In genomic region chr13:87384099-87384498, GRCh38 we compare ENCODE assay signal across 28 cellular contexts.
"Had no signal": no experiment of that assay in that cellular context is flagged by ENCODE, and none has a peak within 500 bp of the region (broad histone marks: within the 10 kb centered on the region; RNA-seq: fewer than 3 reads in every experiment).

No MANE protein-coding gene starts in this region.

- H3K36me3 Mint-ChIP-seq: stimulated activated effector memory CD8-positive, alpha-beta T cell treated with anti-CD3 and anti-CD28 coated beads, Interleukin-12 subunit alpha, Interleukin-12 subunit beta, amount 100 ng/mL, for 72 hours; stimulated activated memory B cell treated with anti-CD40 and anti-IgM and Interleukin-4, amounts not matched to agents 10 μg/mL and 1 μg/mL and 100 μg/mL, for 72 hours; stimulated activated naive B cell treated with anti-CD40 and anti-IgM and Interleukin-4, amounts not matched to agents 10 μg/mL and 1 μg/mL and 100 μg/mL, for 72 hours; type B pancreatic cell had no signal

- H3K27me3 Mint-ChIP-seq: stimulated activated memory B cell treated with anti-CD40 and anti-IgM and Interleukin-4, amounts not matched to agents 10 μg/mL and 1 μg/mL and 100 μg/mL, for 72 hours; stimulated activated naive B cell treated with anti-CD40 and anti-IgM and Interleukin-4, amounts not matched to agents 10 μg/mL and 1 μg/mL and 100 μg/mL, for 72 hours; stimulated activated naive CD8-positive, alpha-beta T cell treated with anti-CD3 and anti-CD28 coated beads, Interleukin-15, amount 100 ng/mL, for 72 hours; stimulated activated naive CD8-positive, alpha-beta T cell treated with anti-CD3 and anti-CD28 coated beads, Interleukin-15, Interleukin-2, amounts not matched to agents 100 ng/mL and 50 ng/mL, for 24 hours; type B pancreatic cell had no signal

- H3K4me1 Mint-ChIP-seq: stimulated activated effector memory CD8-positive, alpha-beta T cell treated with anti-CD3 and anti-CD28 coated beads, Interleukin-12 subunit alpha, Interleukin-12 subunit beta, amount 100 ng/mL, for 72 hours; stimulated activated memory B cell treated with anti-CD40 and anti-IgM and Interleukin-4, amounts not matched to agents 10 μg/mL and 1 μg/mL and 100 μg/mL, for 72 hours; stimulated activated naive B cell treated with anti-CD40 and anti-IgM and Interleukin-4, amounts not matched to agents 10 μg/mL and 1 μg/mL and 100 μg/mL, for 72 hours; stimulated activated naive CD8-positive, alpha-beta T cell treated with anti-CD3 and anti-CD28 coated beads, Interleukin-15, amount 100 ng/mL, for 72 hours had no signal

- H3K9me3 ChIP-seq: stomach, suprapubic skin, testis, thoracic aorta, thyroid gland, tibial artery, tibial nerve, transverse colon, upper lobe of left lung, upper lobe of right lung, uterus, vagina had no signal

- H3K4me3 ChIP-seq: stomach, suprapubic skin, testis, thoracic aorta, thyroid gland, tibial artery, tibial nerve, transverse colon, upper lobe of left lung, upper lobe of right lung, uterus, vagina had no signal

- H3K9me3 Mint-ChIP-seq: type B pancreatic cell had no signal

- H3K36me3 ChIP-seq: stomach, suprapubic skin, thoracic aorta, thyroid gland, tibial artery, tibial nerve, transverse colon, upper lobe of left lung, upper lobe of right lung, uterus, vagina had no signal

- H3K27ac Mint-ChIP-seq: stimulated activated effector memory CD8-positive, alpha-beta T cell treated with anti-CD3 and anti-CD28 coated beads, Interleukin-12 subunit alpha, Interleukin-12 subunit beta, amount 100 ng/mL, for 72 hours; stimulated activated memory B cell treated with anti-CD40 and anti-IgM and Interleukin-4, amounts not matched to agents 10 μg/mL and 1 μg/mL and 100 μg/mL, for 72 hours; stimulated activated naive B cell treated with anti-CD40 and anti-IgM and Interleukin-4, amounts not matched to agents 10 μg/mL and 1 μg/mL and 100 μg/mL, for 72 hours; stimulated activated naive CD8-positive, alpha-beta T cell treated with anti-CD3 and anti-CD28 coated beads, Interleukin-15, amount 100 ng/mL, for 72 hours; stimulated activated naive CD8-positive, alpha-beta T cell treated with anti-CD3 and anti-CD28 coated beads, Interleukin-15, Interleukin-2, amounts not matched to agents 100 ng/mL and 50 ng/mL, for 24 hours; type B pancreatic cell had no signal

- DNase-seq: stimulated activated CD4-positive, alpha-beta T cell treated with anti-CD3 and anti-CD28 coated beads, Interleukin-2, amount 100 ng/mL, for 48 hours; stimulated activated CD4-positive, alpha-beta T cell treated with anti-CD3 and anti-CD28 coated beads, Interleukin-4, amount 100 ng/mL, for 1 hour; stimulated activated CD4-positive, alpha-beta T cell treated with anti-CD3 and anti-CD28 coated beads, Interleukin-4, amount 100 ng/mL, for 24 hours; stimulated activated CD4-positive, alpha-beta T cell treated with anti-CD3 and anti-CD28 coated beads, Interleukin-4, amount 100 ng/mL, for 4 hours; stimulated activated CD8-positive, alpha-beta memory T cell treated with anti-CD3 and anti-CD28 coated beads, Interleukin-4, amount 100 ng/mL, for 48 hours; stimulated activated naive B cell treated with anti-CD40 and anti-IgM and Interleukin-4, amounts not matched to agents 10 μg/mL and 1 μg/mL and 100 μg/mL, for 72 hours; stimulated activated naive CD4-positive, alpha-beta T cell; stimulated activated naive CD4-positive, alpha-beta T cell treated with Interleukin-2 at 50 U/mL for 16 hours; stimulated activated naive CD8-positive, alpha-beta T cell treated with anti-CD3 and anti-CD28 coated beads, Interleukin-15, amount 100 ng/mL, for 72 hours; stimulated activated naive CD8-positive, alpha-beta T cell treated with anti-CD3 and anti-CD28 coated beads, Interleukin-15, Interleukin-2, amounts not matched to agents 100 U/mL and 50 U/mL, for 24 hours; stomach; substantia nigra; testis; thyroid gland; tibial artery; transverse colon; trophoblast cell; upper lobe of left lung; upper lobe of right lung; uterus had no signal

- H3K4me3 Mint-ChIP-seq: stimulated activated effector memory CD8-positive, alpha-beta T cell treated with anti-CD3 and anti-CD28 coated beads, Interleukin-12 subunit alpha, Interleukin-12 subunit beta, amount 100 ng/mL, for 72 hours; stimulated activated memory B cell treated with anti-CD40 and anti-IgM and Interleukin-4, amounts not matched to agents 10 μg/mL and 1 μg/mL and 100 μg/mL, for 72 hours; stimulated activated naive B cell treated with anti-CD40 and anti-IgM and Interleukin-4, amounts not matched to agents 10 μg/mL and 1 μg/mL and 100 μg/mL, for 72 hours; stimulated activated naive CD8-positive, alpha-beta T cell treated with anti-CD3 and anti-CD28 coated beads, Interleukin-15, amount 100 ng/mL, for 72 hours; stimulated activated naive CD8-positive, alpha-beta T cell treated with anti-CD3 and anti-CD28 coated beads, Interleukin-15, Interleukin-2, amounts not matched to agents 100 ng/mL and 50 ng/mL, for 24 hours; type B pancreatic cell had no signal

- H3K4me1 ChIP-seq: stomach, suprapubic skin, testis, thyroid gland, tibial artery, tibial nerve, transverse colon, upper lobe of left lung, upper lobe of right lung, uterus, vagina had no signal

- ATAC-seq: stimulated activated effector memory CD8-positive, alpha-beta T cell treated with anti-CD3 and anti-CD28 coated beads, Interleukin-12 subunit alpha, Interleukin-12 subunit beta, amount 100 ng/mL, for 72 hours; stimulated activated memory B cell treated with anti-CD40 and anti-IgM and Interleukin-4, amounts not matched to agents 10 μg/mL and 1 μg/mL and 100 μg/mL, for 72 hours; stimulated activated naive B cell treated with anti-CD40 and anti-IgM and Interleukin-4, amounts not matched to agents 10 μg/mL and 1 μg/mL and 100 μg/mL, for 72 hours; stimulated activated naive CD8-positive, alpha-beta T cell treated with anti-CD3 and anti-CD28 coated beads, Interleukin-15, amount 100 ng/mL, for 72 hours; stimulated activated naive CD8-positive, alpha-beta T cell treated with anti-CD3 and anti-CD28 coated beads, Interleukin-15, Interleukin-2, amounts not matched to agents 100 U/mL and 50 U/mL, for 24 hours; upper lobe of right lung had no signal

- H3K27ac ChIP-seq: stomach, suprapubic skin, testis, thoracic aorta, thyroid gland, tibial artery, tibial nerve, transverse colon, upper lobe of left lung, upper lobe of right lung, uterus, vagina had no signal
